In the genomic region with DNA sequence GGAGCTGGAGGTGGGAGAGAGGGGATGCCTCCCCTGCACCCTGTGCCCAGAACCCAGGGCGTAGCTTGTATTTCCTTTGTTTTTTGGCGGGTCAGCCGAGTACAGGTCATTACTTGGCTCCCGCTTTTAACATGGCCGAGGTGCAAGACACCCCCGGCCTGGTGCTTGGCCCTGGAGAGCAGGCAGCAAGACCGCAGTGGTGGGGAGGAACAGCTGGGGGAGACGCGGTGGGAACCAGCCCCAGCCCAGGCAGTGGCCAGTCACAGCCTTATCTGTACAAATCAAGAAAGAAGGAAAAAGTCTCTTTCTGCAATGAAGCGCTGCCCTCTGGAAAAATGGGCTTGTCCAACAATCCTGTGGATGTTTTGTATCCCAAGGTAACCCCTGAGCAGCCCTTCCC, we compare ENCODE assay signal across 16 cellular contexts.
"Had no signal": no experiment of that assay in that cellular context is flagged by ENCODE, and none has a peak within 500 bp of the region (broad histone marks: within the 10 kb centered on the region; RNA-seq: fewer than 3 reads in every experiment).

No MANE protein-coding gene starts in this region.

- H3K9me3 Mint-ChIP-seq: endodermal cell; naive thymus-derived CD4-positive, alpha-beta T cell; neural crest cell had no signal

- FAIRE-seq: small intestine had no signal

- H3K36me3 ChIP-seq: colonic mucosa, ovary, uterus had no signal

- H3K27ac Mint-ChIP-seq: endodermal cell had no signal

- H3K4me1 ChIP-seq: colonic mucosa, foreskin keratinocyte, uterus had no signal

- H3K9me3 ChIP-seq: colonic mucosa, ovary, right atrium auricular region, tibial artery, upper lobe of left lung, uterus had no signal

- ATAC-seq: foreskin keratinocyte; naive thymus-derived CD4-positive, alpha-beta T cell; stimulated activated naive CD8-positive, alpha-beta T cell treated with anti-CD3 and anti-CD28 coated beads, Interleukin-15, Interleukin-2, amounts not matched to agents 100 U/mL and 50 U/mL, for 24 hours had no signal

- H3K27me3 Mint-ChIP-seq: naive thymus-derived CD4-positive, alpha-beta T cell had no signal

- H3K27ac ChIP-seq: colonic mucosa, foreskin keratinocyte, ovary, right atrium auricular region, tibial artery, upper lobe of left lung, uterus had no signal

- H3K27me3 ChIP-seq: colonic mucosa, foreskin keratinocyte, ovary, right atrium auricular region, tibial artery, upper lobe of left lung, uterus had no signal

- DNase-seq: colonic mucosa; dermis blood vessel endothelial cell; endodermal cell; erythroblast; foreskin keratinocyte; kidney glomerular epithelial cell; naive thymus-derived CD4-positive, alpha-beta T cell; ovary; small intestine; stimulated activated CD4-positive, alpha-beta T cell treated with anti-CD3 and anti-CD28 coated beads, Interleukin-12 subunit alpha, Interleukin-12 subunit beta, amount 100 ng/mL, for 4 hours; stimulated activated naive CD8-positive, alpha-beta T cell treated with anti-CD3 and anti-CD28 coated beads, Interleukin-15, Interleukin-2, amounts not matched to agents 100 U/mL and 50 U/mL, for 24 hours; tibial artery; uterus had no signal

- H3K4me3 Mint-ChIP-seq: endodermal cell; naive thymus-derived CD4-positive, alpha-beta T cell; neural crest cell had no signal

- H3K4me3 ChIP-seq: colonic mucosa, ovary, right atrium auricular region, tibial artery, upper lobe of left lung, uterus had no signal
